ENCODE assay signal across 18 cellular contexts in the genomic region with DNA sequence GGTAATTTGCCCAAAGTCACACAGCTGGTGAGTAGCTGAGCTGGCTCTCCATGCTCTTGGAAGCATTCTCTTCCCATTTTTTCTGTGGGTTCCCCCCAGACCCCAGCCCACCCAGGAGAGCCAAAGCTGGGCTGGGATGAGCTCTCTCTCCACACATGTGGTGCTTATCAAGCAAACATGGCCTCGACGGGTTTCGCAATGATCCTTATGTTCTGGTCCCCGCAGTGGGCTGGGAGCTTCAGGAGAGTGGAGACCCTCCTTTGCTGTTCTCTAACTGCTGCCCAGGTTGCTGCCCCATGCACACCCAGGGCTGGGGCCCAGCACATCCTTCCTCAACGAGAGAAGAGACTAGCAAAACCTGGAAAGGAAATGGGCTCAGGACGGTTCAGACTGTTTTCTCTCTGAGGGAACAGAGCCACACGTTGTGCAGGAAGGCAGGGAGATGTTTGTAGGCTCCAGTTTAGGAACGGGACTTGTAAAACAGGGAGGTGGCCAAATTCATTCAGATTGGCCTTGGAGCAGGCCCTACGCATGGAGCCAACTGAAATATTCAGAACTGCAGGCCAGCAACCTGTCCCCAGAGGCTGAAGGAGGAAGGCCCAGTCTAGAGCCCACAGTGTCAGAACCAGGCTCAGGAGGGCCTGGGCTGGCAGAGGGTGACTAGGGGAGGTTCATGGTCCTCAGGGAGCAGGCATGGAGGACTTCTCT. TPM values are rescaled to one million over a fixed set of nuclear protein-coding genes. Genes with fewer than 3 reads are reported as not detected.
DNase-seq lines count a peak whose midpoint lies in the region; ATAC-seq and TF ChIP-seq lines count a peak whose summit lies in the region.
"Had no signal": no experiment of that assay in that cellular context is flagged by ENCODE, and none has a peak within 500 bp of the region (broad histone marks: within the 10 kb centered on the region; RNA-seq: fewer than 3 reads in every experiment).

No MANE protein-coding gene starts in this region.

- H3K27ac ChIP-seq in heart right ventricle (peak overlapping the region in 9 of 10 donors; percentile 7 to 71 (median 47)), psoas muscle (peak overlapping the region; percentile 41), aorta (ENCODE audit: low read depth in 1 of 2, low read length in 2 of 2) (peak overlapping the region; percentile 15 to 77)

- WGBS in heart right ventricle, 2 donors = 56 to 61% methylated on average over 9 of the region's 9 CpGs
- 47 to 59% (median 47%) methylated on average over 9 of the region's 9 CpGs for WGBS in psoas muscle, 3 donors
- WGBS in aorta, 2 donors = 34 to 37% methylated on average over 9 of the region's 9 CpGs

- DNase-seq in Right ventricle myocardium inferior (ENCODE audit: missing footprints) (no peak), cardiac septum (ENCODE audit: low spot score) (no peak), heart right ventricle (peak in 1 of 2 donors; percentile 40), psoas muscle (peak; percentile 68 to 79), aorta (peak in 1 of 2 donors; percentile 78), GM19238 (ENCODE audit: insufficient read length, low spot score) (no peak)
- DNase-seq: activated B cell treated with CpG ODN at 0.5 μM for 24 hours; activated T-cell treated with anti-CD3 and anti-CD28 coated beads, Interleukin-2, amount 50 U/mL, for 4 hours; COR-L47; effector CD8-positive, alpha-beta T cell; foreskin melanocyte; NCI-H1694 treated with DMSO at 0.1 percent for 48 hours; NCI-H524; PC-3; stimulated activated CD4-positive, alpha-beta T cell treated with anti-CD3 and anti-CD28 coated beads, Interleukin-4, amount 100 ng/mL, for 24 hours; SW 1271 had no signal

- no peaks in the 10 kb centered on the region for H3K9me3 ChIP-seq in heart right ventricle
- no peaks in the 10 kb centered on the region for H3K9me3 ChIP-seq in psoas muscle
- no peaks in the 10 kb centered on the region for H3K9me3 ChIP-seq in aorta (ENCODE audit: control insufficient read depth, low read length)

- peak; percentile 88 for ATAC-seq in Right ventricle myocardium inferior
- ATAC-seq in heart right ventricle = peak; percentile 60 to 81 (median 70)
- ATAC-seq in psoas muscle = peak in 3 of 4 donors; percentile 33 to 73 (median 41)
- ATAC-seq in aorta (ENCODE audit: low FRiP score) = peak; percentile 80
- ATAC-seq in GM18520 (IDR thresholded peaks at IDR 0.05; ENCODE audit: unreplicated experiment) = no peak
- no peak for ATAC-seq in HG02840 (IDR thresholded peaks at IDR 0.05; ENCODE audit: low FRiP score, unreplicated experiment)
- ATAC-seq: activated T-cell treated with anti-CD3 and anti-CD28 coated beads, Interleukin-2, amount 50 U/mL, for 4 hours; PC-3 had no signal

- H3K36me3 ChIP-seq in heart right ventricle (no peaks in the 10 kb centered on the region), psoas muscle (ENCODE audit: insufficient read depth in 1 of 2, low read depth in 1 of 2) (no peaks in the 10 kb centered on the region), aorta (ENCODE audit: control insufficient read depth in 1 of 2, insufficient read depth in 2 of 2, low read length in 1 of 2) (no peaks in the 10 kb centered on the region)

- peaks cover 10 to 52% (median 26%) of the 10 kb centered on the region in 9 donors for H3K4me1 ChIP-seq in heart right ventricle
- H3K4me1 ChIP-seq in psoas muscle = no peaks in the 10 kb centered on the region
- no peaks in the 10 kb centered on the region for H3K4me1 ChIP-seq in aorta (ENCODE audit: control insufficient read depth in 1 of 2, insufficient read depth in 2 of 2, low read length in 2 of 2)

- TF ChIP-seq CTCF in heart right ventricle (IDR thresholded peaks at IDR 0.05) (no peak), psoas muscle (IDR thresholded peaks at IDR 0.05) (no peak)

- H3K4me3 ChIP-seq in heart right ventricle (no peak overlapping the region), psoas muscle (no peak overlapping the region), aorta (ENCODE audit: low read length in 2 of 2) (no peak overlapping the region)

- intact Hi-C loops in Right ventricle myocardium inferior (cut with DNase I) (no loop called here), cardiac septum (cut with DNase I) (no loop called here), heart right ventricle (cut with DNase I) (no loop called here), psoas muscle (cut with DNase I) (no loop called here), aorta (cut with DNase I) (no loop called here)

- H3K27me3 ChIP-seq in heart right ventricle (no peaks in the 10 kb centered on the region), psoas muscle (ENCODE audit: insufficient read depth in 3 of 3, low read length in 2 of 3) (no peaks in the 10 kb centered on the region), aorta (ENCODE audit: control insufficient read depth in 1 of 2, insufficient read depth in 2 of 2, low read length in 1 of 2) (no peaks in the 10 kb centered on the region)

RNA-seq across cellular contexts. Expression of a gene that starts 27.2 kb away (rescaled TPM):
- 19.0 TPM for total RNA-seq in Right ventricle myocardium inferior
- 16.7 TPM for total RNA-seq in cardiac septum
- 10 to 100 TPM in 6 of 10 donors, 1 to 10 TPM in 4; 6.3 to 26.2 (median 12.3) TPM for total RNA-seq in heart right ventricle
- polyA plus RNA-seq in heart right ventricle = 10 to 100 TPM; 11.5 to 15.1 TPM
- total RNA-seq in psoas muscle = 10 to 100 TPM in 3 of 4 donors, 1 to 10 TPM in 1; 7.9 to 14.7 (median 10.6) TPM
- polyA plus RNA-seq in psoas muscle = 10 to 100 TPM in 1 of 3 donors, 1 to 10 TPM in 2; 3.7 to 13.8 (median 6.3) TPM
- 10 to 100 TPM; 66.8 to 69.1 TPM for total RNA-seq in aorta
- 10 to 100 TPM in 1 of 2 donors, 1 to 10 TPM in 1; 5.0 to 31.4 TPM for polyA plus RNA-seq in aorta

Comparison
In these comparisons a context has a peak if more than half of its experiments do, and no peak if none do; other contexts are left out.
1. ATAC-seq: peak in Right ventricle myocardium inferior (single experiment), heart right ventricle (8 of 8), psoas muscle (3 of 4) and aorta (single experiment); none in GM18520 (single experiment) and HG02840 (single experiment).
2. DNase-seq: peak in psoas muscle (2 of 2); none in Right ventricle myocardium inferior (single experiment), cardiac septum (single experiment) and GM19238 (single experiment).
3. Peak in every context shown above with its lines, with median percentiles within 50 percentile points of each other: H3K27ac ChIP-seq.